ENCODE assay signal across 2 cellular contexts in genomic region chr16:11297492-11298142, GRCh38.
A peak's percentile ranks its signal among the peaks of the same experiment; 100 is the strongest.
TF ChIP-seq lines count a peak whose summit lies in the region.

No MANE protein-coding gene starts in this region.

TF ChIP-seq in GM23338, 12 proteins besides CTCF, POLR2A, EP300 and RAD21:
- TF ChIP-seq JUNB (IDR thresholded peaks at IDR 0.05; ENCODE audit: unreplicated experiment) (no peak), REST (IDR thresholded peaks at IDR 0.05; ENCODE audit: unreplicated experiment) (no peak), STAT1 (IDR thresholded peaks at IDR 0.05; ENCODE audit: unreplicated experiment) (no peak), ZNF462 (CRISPR knock-in tag; IDR thresholded peaks at IDR 0.05) (no peak), CREB1 (CRISPR knock-in tag; IDR thresholded peaks at IDR 0.05; ENCODE audit: low read depth) (no peak), NANOG (IDR thresholded peaks at IDR 0.05; ENCODE audit: borderline replicate concordance) (no peak), POLR2AphosphoS5 (IDR thresholded peaks at IDR 0.05; ENCODE audit: low read depth) (no peak), EZH2 (IDR thresholded peaks at IDR 0.05; ENCODE audit: low read depth, unreplicated experiment) (no peak), ETS1 (IDR thresholded peaks at IDR 0.05) (no peak), ZNF114 (CRISPR knock-in tag; IDR thresholded peaks at IDR 0.05) (no peak), EZH2phosphoT487 (IDR thresholded peaks at IDR 0.05; ENCODE audit: unreplicated experiment) (no peak), ZNF331 (CRISPR knock-in tag; IDR thresholded peaks at IDR 0.05; ENCODE audit: low read depth) (no peak)

TF ChIP-seq in GM12878, 131 proteins besides CTCF, POLR2A, EP300 and RAD21 (continues in another document):
- TF ChIP-seq NR2C1 (IDR thresholded peaks at IDR 0.05) (no peak), STAT3 (IDR thresholded peaks at IDR 0.05; ENCODE audit: low read depth, low read length) (no peak), SMARCA5 (IDR thresholded peaks at IDR 0.05) (peak; percentile 68), MTA2 (IDR thresholded peaks at IDR 0.05; ENCODE audit: low read depth) (peak; percentile 88), JUNB (IDR thresholded peaks at IDR 0.05) (peak; percentile 5; the same call in 1 of the 2 replicates), NFXL1 (IDR thresholded peaks at IDR 0.05; ENCODE audit: borderline replicate concordance) (no peak), EGR1 (IDR thresholded peaks at IDR 0.05; ENCODE audit: borderline replicate concordance in 1 of 2, low read depth in 2 of 2, low read length in 2 of 2) (peak in 1 of 2 experiments; percentile 35; a peak in 1 of 3 replicates), NRF1 (conservative IDR thresholded peaks at IDR 0.05; ENCODE audit: low read depth, low read length) (no peak), SIX5 (IDR thresholded peaks at IDR 0.05; ENCODE audit: low read depth, low read length, severe bottlenecking) (no peak), E4F1 (IDR thresholded peaks at IDR 0.05; ENCODE audit: borderline replicate concordance, partially characterized antibody) (no peak), SIN3A (IDR thresholded peaks at IDR 0.05; ENCODE audit: low read depth, low read length) (no peak), LARP7 (IDR thresholded peaks at IDR 0.05) (peak; percentile 73), ZBTB4 (CRISPR knock-in tag; IDR thresholded peaks at IDR 0.05) (no peak), PML (IDR thresholded peaks at IDR 0.05; ENCODE audit: low read length) (no peak; the same call in 1 of the 2 replicates), WRNIP1 (IDR thresholded peaks at IDR 0.05; ENCODE audit: borderline replicate concordance, low read depth, low read length) (no peak), MEF2A (IDR thresholded peaks at IDR 0.05; ENCODE audit: insufficient read depth, low read depth, low read length) (peak; percentile 42; the same call in 1 of the 2 replicates), MXI1 (IDR thresholded peaks at IDR 0.05; ENCODE audit: low read depth, low read length) (0 out of 2 replicates have a peak, but pooled peaks have one; percentile 21), RAD51 (IDR thresholded peaks at IDR 0.05) (peak; percentile 85), TBL1XR1 (IDR thresholded peaks at IDR 0.05; ENCODE audit: low read depth, low read length) (peak; percentile 88), ZNF687 (IDR thresholded peaks at IDR 0.05) (peak; percentile 96), MYC (IDR thresholded peaks at IDR 0.05; ENCODE audit: insufficient read depth, insufficient read length, insufficient replicate concordance, low read length, severe bottlenecking) (no peak), TARDBP (IDR thresholded peaks at IDR 0.05; ENCODE audit: borderline replicate concordance) (peak; percentile 82), NR2C2 (IDR thresholded peaks at IDR 0.05; ENCODE audit: borderline replicate concordance, control insufficient read depth, insufficient read length, low read depth) (no peak), BRCA1 (IDR thresholded peaks at IDR 0.05; ENCODE audit: low read depth, low read length) (no peak), ZNF207 (IDR thresholded peaks at IDR 0.05; ENCODE audit: borderline replicate concordance) (peak; percentile 74), PRDM15 (CRISPR knock-in tag; IDR thresholded peaks at IDR 0.05) (no peak), TCF3 (IDR thresholded peaks at IDR 0.05; ENCODE audit: borderline replicate concordance, insufficient read depth, low read depth, low read length) (peak; percentile 97), IRF3 (IDR thresholded peaks at IDR 0.05) (no peak), ZNF622 (IDR thresholded peaks at IDR 0.05) (no peak), STAT1 (conservative IDR thresholded peaks at IDR 0.05) (no peak), RELA (IDR thresholded peaks at IDR 0.05; ENCODE audit: borderline replicate concordance, partially characterized antibody) (peak; percentile 65), SREBF2 (IDR thresholded peaks at IDR 0.05; ENCODE audit: low read length) (no peak), RCOR1 (conservative IDR thresholded peaks at IDR 0.05; ENCODE audit: low read depth, low read length) (no peak), CHD4 (IDR thresholded peaks at IDR 0.05) (no peak), CREM (IDR thresholded peaks at IDR 0.05; ENCODE audit: low read depth) (peak; percentile 83), SKIL (IDR thresholded peaks at IDR 0.05; ENCODE audit: low read depth, poor library complexity, severe bottlenecking) (peak; percentile 94), USF2 (IDR thresholded peaks at IDR 0.05; ENCODE audit: borderline replicate concordance, low read depth, low read length) (peak; percentile 64), PAX5 (IDR thresholded peaks at IDR 0.05; ENCODE audit: borderline replicate concordance, low read depth, low read length) (peak; percentile 91), PKNOX1 (IDR thresholded peaks at IDR 0.05) (peak; percentile 25; the same call in 1 of the 2 replicates), BHLHE40 (IDR thresholded peaks at IDR 0.05; ENCODE audit: borderline replicate concordance in 1 of 2, low read depth in 2 of 2, low read length in 1 of 2) (peak; percentile 100)
